ENCODE assay signal across 1 cellular context in genomic region chr16:27312580-27313421, GRCh38.
A peak's percentile ranks its signal among the peaks of the same experiment; 100 is the strongest.
TF ChIP-seq lines count a peak whose summit lies in the region.

No MANE protein-coding gene starts in this region.

TF ChIP-seq in HepG2, 621 proteins besides CTCF, POLR2A, EP300 and RAD21 (continued from another document):
- TF ChIP-seq, protein P1, sequence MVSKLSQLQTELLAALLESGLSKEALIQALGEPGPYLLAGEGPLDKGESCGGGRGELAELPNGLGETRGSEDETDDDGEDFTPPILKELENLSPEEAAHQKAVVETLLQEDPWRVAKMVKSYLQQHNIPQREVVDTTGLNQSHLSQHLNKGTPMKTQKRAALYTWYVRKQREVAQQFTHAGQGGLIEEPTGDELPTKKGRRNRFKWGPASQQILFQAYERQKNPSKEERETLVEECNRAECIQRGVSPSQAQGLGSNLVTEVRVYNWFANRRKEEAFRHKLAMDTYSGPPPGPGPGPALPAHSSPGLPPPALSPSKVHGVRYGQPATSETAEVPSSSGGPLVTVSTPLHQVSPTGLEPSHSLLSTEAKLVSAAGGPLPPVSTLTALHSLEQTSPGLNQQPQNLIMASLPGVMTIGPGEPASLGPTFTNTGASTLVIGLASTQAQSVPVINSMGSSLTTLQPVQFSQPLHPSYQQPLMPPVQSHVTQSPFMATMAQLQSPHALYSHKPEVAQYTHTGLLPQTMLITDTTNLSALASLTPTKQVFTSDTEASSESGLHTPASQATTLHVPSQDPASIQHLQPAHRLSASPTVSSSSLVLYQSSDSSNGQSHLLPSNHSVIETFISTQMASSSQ (IDR thresholded peaks at IDR 0.05; ENCODE audit: low read depth), result peak; percentile 90; the same call in 1 of the 2 replicates
- TF ChIP-seq, protein P1 (CRISPR knock-in tag; IDR thresholded peaks at IDR 0.05; ENCODE audit: borderline replicate concordance), result no peak
- TF ChIP-seq ZNF264 (CRISPR knock-in tag; IDR thresholded peaks at IDR 0.05) (no peak), MYC (CRISPR knock-in tag; IDR thresholded peaks at IDR 0.05; ENCODE audit: borderline replicate concordance) (no peak), RBAK (CRISPR knock-in tag; IDR thresholded peaks at IDR 0.05) (peak; percentile 64; the same call in 1 of the 2 replicates), SP4 (CRISPR knock-in tag; IDR thresholded peaks at IDR 0.05) (no peak), MED13 (CRISPR knock-in tag; IDR thresholded peaks at IDR 0.05) (no peak; the same call in 1 of the 2 replicates), ZC3H13 (CRISPR knock-in tag; IDR thresholded peaks at IDR 0.05) (no peak), CHD4 (IDR thresholded peaks at IDR 0.05; ENCODE audit: borderline replicate concordance, low read length) (peak; percentile 90), HDAC2 (CRISPR knock-in tag; IDR thresholded peaks at IDR 0.05) (0 out of 2 replicates have a peak, but pooled peaks have one; percentile 75), MTA1 (CRISPR knock-in tag; IDR thresholded peaks at IDR 0.05; ENCODE audit: borderline replicate concordance) (no peak), ZNF251 (CRISPR knock-in tag; IDR thresholded peaks at IDR 0.05) (no peak), ZNF709 (CRISPR knock-in tag; IDR thresholded peaks at IDR 0.05) (no peak), USF2 (IDR thresholded peaks at IDR 0.05; ENCODE audit: low read depth, low read length) (no peak), USF2 (CRISPR knock-in tag; IDR thresholded peaks at IDR 0.05; ENCODE audit: borderline replicate concordance) (peak; percentile 64; the same call in 1 of the 2 replicates), ZNF256 (CRISPR knock-in tag; conservative IDR thresholded peaks at IDR 0.05) (0 out of 2 replicates have a peak, but pooled peaks have one; percentile 68), NFIB (CRISPR knock-in tag; IDR thresholded peaks at IDR 0.05; ENCODE audit: borderline replicate concordance) (no peak), TP53 (CRISPR knock-in tag; conservative IDR thresholded peaks at IDR 0.05) (no peak), HHEX (CRISPR knock-in tag; IDR thresholded peaks at IDR 0.05) (no peak; the same call in 1 of the 2 replicates)
- TF ChIP-seq, protein P2, sequence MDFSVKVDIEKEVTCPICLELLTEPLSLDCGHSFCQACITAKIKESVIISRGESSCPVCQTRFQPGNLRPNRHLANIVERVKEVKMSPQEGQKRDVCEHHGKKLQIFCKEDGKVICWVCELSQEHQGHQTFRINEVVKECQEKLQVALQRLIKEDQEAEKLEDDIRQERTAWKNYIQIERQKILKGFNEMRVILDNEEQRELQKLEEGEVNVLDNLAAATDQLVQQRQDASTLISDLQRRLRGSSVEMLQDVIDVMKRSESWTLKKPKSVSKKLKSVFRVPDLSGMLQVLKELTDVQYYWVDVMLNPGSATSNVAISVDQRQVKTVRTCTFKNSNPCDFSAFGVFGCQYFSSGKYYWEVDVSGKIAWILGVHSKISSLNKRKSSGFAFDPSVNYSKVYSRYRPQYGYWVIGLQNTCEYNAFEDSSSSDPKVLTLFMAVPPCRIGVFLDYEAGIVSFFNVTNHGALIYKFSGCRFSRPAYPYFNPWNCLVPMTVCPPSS (IDR thresholded peaks at IDR 0.05), result no peak
- TF ChIP-seq, protein P3, sequence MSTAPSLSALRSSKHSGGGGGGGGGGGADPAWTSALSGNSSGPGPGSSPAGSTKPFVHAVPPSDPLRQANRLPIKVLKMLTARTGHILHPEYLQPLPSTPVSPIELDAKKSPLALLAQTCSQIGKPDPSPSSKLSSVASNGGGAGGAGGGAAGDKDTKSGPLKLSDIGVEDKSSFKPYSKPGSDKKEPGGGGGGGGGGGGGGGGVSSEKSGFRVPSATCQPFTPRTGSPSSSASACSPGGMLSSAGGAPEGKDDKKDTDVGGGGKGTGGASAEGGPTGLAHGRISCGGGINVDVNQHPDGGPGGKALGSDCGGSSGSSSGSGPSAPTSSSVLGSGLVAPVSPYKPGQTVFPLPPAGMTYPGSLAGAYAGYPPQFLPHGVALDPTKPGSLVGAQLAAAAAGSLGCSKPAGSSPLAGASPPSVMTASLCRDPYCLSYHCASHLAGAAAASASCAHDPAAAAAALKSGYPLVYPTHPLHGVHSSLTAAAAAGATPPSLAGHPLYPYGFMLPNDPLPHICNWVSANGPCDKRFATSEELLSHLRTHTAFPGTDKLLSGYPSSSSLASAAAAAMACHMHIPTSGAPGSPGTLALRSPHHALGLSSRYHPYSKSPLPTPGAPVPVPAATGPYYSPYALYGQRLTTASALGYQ (CRISPR knock-in tag; IDR thresholded peaks at IDR 0.05), result no peak
- TF ChIP-seq, protein P4, sequence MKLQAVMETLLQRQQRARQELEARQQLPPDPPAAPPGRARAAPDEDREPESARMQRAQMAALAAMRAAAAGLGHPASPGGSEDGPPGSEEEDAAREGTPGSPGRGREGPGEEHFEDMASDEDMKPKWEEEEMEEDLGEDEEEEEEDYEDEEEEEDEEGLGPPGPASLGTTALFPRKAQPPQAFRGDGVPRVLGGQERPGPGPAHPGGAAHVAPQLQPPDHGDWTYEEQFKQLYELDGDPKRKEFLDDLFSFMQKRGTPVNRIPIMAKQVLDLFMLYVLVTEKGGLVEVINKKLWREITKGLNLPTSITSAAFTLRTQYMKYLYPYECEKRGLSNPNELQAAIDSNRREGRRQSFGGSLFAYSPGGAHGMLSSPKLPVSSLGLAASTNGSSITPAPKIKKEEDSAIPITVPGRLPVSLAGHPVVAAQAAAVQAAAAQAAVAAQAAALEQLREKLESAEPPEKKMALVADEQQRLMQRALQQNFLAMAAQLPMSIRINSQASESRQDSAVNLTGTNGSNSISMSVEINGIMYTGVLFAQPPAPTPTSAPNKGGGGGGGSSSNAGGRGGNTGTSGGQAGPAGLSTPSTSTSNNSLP (IDR thresholded peaks at IDR 0.05; ENCODE audit: low read depth, low read length), result no peak
- TF ChIP-seq, protein P5, sequence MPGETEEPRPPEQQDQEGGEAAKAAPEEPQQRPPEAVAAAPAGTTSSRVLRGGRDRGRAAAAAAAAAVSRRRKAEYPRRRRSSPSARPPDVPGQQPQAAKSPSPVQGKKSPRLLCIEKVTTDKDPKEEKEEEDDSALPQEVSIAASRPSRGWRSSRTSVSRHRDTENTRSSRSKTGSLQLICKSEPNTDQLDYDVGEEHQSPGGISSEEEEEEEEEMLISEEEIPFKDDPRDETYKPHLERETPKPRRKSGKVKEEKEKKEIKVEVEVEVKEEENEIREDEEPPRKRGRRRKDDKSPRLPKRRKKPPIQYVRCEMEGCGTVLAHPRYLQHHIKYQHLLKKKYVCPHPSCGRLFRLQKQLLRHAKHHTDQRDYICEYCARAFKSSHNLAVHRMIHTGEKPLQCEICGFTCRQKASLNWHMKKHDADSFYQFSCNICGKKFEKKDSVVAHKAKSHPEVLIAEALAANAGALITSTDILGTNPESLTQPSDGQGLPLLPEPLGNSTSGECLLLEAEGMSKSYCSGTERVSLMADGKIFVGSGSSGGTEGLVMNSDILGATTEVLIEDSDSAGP (CRISPR knock-in tag; IDR thresholded peaks at IDR 0.05; ENCODE audit: borderline replicate concordance), result no peak
